ENCODE assay signal across 11 cellular contexts in genomic region chr2:111227716-111228141, GRCh38.
A peak's percentile ranks its signal among the peaks of the same experiment; 100 is the strongest.
DNase-seq lines count a peak whose midpoint lies in the region; ATAC-seq, FAIRE-seq and TF ChIP-seq lines count a peak whose summit lies in the region.
"Had no signal": no experiment of that assay in that cellular context is flagged by ENCODE, and none has a peak within 500 bp of the region (broad histone marks: within the 10 kb centered on the region; RNA-seq: fewer than 3 reads in every experiment).

No MANE protein-coding gene starts in this region.

- in situ Hi-C loops in Caki2 (cut with HindIII; ENCODE audit: low pct_unique_long_range_greater_than_20kb, low sequenced_read_pairs), result no loop called here

- H3K27me3 Mint-ChIP-seq in activated T-cell treated with anti-CD3 and anti-CD28 coated beads, Interleukin-2, amount 50 U/mL, for 4 hours (ENCODE audit: low read depth), result peaks cover 17% of the 10 kb centered on the region

- H3K79me1 ChIP-seq in H1 (ENCODE audit: low read depth, low read length), result no peaks in the 10 kb centered on the region

- FAIRE-seq in H1 (lab: Jason Lieb, UNC), result no peak

- no peak overlapping the region for H3K4me3 Mint-ChIP-seq in activated T-cell treated with anti-CD3 and anti-CD28 coated beads, Interleukin-2, amount 50 U/mL, for 4 hours
- H3K4me3 Mint-ChIP-seq: mesothelial cell of epicardium had no signal

- H2AFZ ChIP-seq in H1 (ENCODE audit: low read length), result no peak overlapping the region; the same call in 1 of the 2 replicates

- peaks cover 5% of the 10 kb centered on the region for H3K36me3 Mint-ChIP-seq in activated T-cell treated with anti-CD3 and anti-CD28 coated beads, Interleukin-2, amount 50 U/mL, for 4 hours (ENCODE audit: insufficient read depth)

- TF ChIP-seq EP300 in Ishikawa (IDR thresholded peaks at IDR 0.05; ENCODE audit: borderline replicate concordance), result no peak
- no peak for TF ChIP-seq EP300 in H1 (IDR thresholded peaks at IDR 0.05; ENCODE audit: borderline replicate concordance in 1 of 2, low read depth in 2 of 2, low read length in 2 of 2)

- H4K91ac ChIP-seq in H1 (replicated peaks; ENCODE audit: insufficient read length, low read length), result peak overlapping the region; percentile 76

- no peak overlapping the region; the same call in 1 of the 2 replicates for H2BK5ac ChIP-seq in H1 (ENCODE audit: low read depth, low read length)

- H2BK20ac ChIP-seq in H1 (ENCODE audit: low read length), result no peak overlapping the region

- no peak overlapping the region for H2AK5ac ChIP-seq in H1 (ENCODE audit: low read depth, low read length)

- peak overlapping the region in 1 of 2 experiments; percentile 11; a peak in 1 of 4 replicates for H3K4me2 ChIP-seq in H1 (ENCODE audit: insufficient read depth in 1 of 2, low read depth in 2 of 2, low read length in 2 of 2)

- no peaks in the 10 kb centered on the region; a peak in 2 of 7 replicates for H3K27me3 ChIP-seq in H1 (replicated peaks in 1 of 4; ENCODE audit: control insufficient read depth in 3 of 4, extremely low read depth in 1 of 4, insufficient read depth in 3 of 4, low read length in 3 of 4)

- no peak overlapping the region for H3K27ac ChIP-seq in H1 (ENCODE audit: low read depth, low read length)

- H3K79me2 ChIP-seq in H1 (ENCODE audit: control insufficient read depth in 1 of 2, insufficient read depth in 2 of 2, low read length in 2 of 2), result no peaks in the 10 kb centered on the region

- H2BK15ac ChIP-seq in H1 (ENCODE audit: low read length), result peak overlapping the region; percentile 1; the same call in 1 of the 2 replicates

- H3K23ac ChIP-seq in H1 (ENCODE audit: insufficient read length), result no peak overlapping the region

- TF ChIP-seq RAD21 in Ishikawa (IDR thresholded peaks at IDR 0.05; ENCODE audit: low read depth) (no peak), H1 (IDR thresholded peaks at IDR 0.05 in 1 of 2, conservative IDR thresholded peaks at IDR 0.05 in 1 of 2; ENCODE audit: low read depth in 2 of 2, low read length in 2 of 2) (no peak)

- H4K20me1 ChIP-seq in H1 (replicated peaks in 1 of 2; ENCODE audit: control insufficient read depth in 1 of 2, insufficient read depth in 2 of 2, low read length in 2 of 2), result no peaks in the 10 kb centered on the region

- no peak overlapping the region for H3K56ac ChIP-seq in H1 (replicated peaks; ENCODE audit: insufficient read length, low read depth, low read length)

- H3K36me3 ChIP-seq in H1 (ENCODE audit: control insufficient read depth in 2 of 4, insufficient read depth in 4 of 4, low read length in 3 of 4), result 0 out of 8 replicates have a peak, but pooled peaks cover 0 to under 1% (median 0%) of the 10 kb centered on the region in 4 experiments

- no peak overlapping the region for H3K9ac ChIP-seq in H1 (replicated peaks in 1 of 4; ENCODE audit: extremely low read depth in 1 of 4, low read depth in 3 of 4, low read length in 3 of 4)

- no peak overlapping the region for H3K4me3 ChIP-seq in H1 (ENCODE audit: extremely low read depth in 1 of 4, insufficient read depth in 2 of 4, low read depth in 3 of 4, low read length in 4 of 4)

- CTCF ChIA-PET in H1 (lab: Charles Lee; ENCODE audit: partially characterized antibody), result interaction anchor here (0.7 kb wide), 1 partner anchor 1404 kb away, joined by 3 read pairs; no protein-coding TSS in a partner anchor

- H3K4ac ChIP-seq in H1 (replicated peaks; ENCODE audit: insufficient read length, low read depth, low read length), result no peak overlapping the region

- TF ChIP-seq CTCF in H1 (IDR thresholded peaks at IDR 0.05; ENCODE audit: control extremely low read depth in 1 of 3, insufficient read depth in 1 of 3, low read depth in 1 of 3, low read length in 3 of 3), result no peak

- POLR2A ChIA-PET in H1 (lab: Charles Lee; ENCODE audit: partially characterized antibody), result no interaction called here

- H2BK12ac ChIP-seq in H1 (ENCODE audit: low read depth, low read length), result peak overlapping the region; percentile 75; the same call in 1 of the 2 replicates

- H2BK120ac ChIP-seq in H1 (replicated peaks; ENCODE audit: low read depth, low read length), result peak overlapping the region; percentile 51

- H4K8ac ChIP-seq in H1 (ENCODE audit: extremely low read depth, insufficient read depth, low read length), result no peak overlapping the region

- no peak overlapping the region for H3K18ac ChIP-seq in H1 (ENCODE audit: extremely low read depth, low read length)

- TF ChIP-seq POLR2A in H1 (IDR thresholded peaks at IDR 0.05; ENCODE audit: control extremely low read depth in 1 of 2, low read depth in 2 of 2, low read length in 2 of 2), result no peak

- ATAC-seq in activated T-cell treated with anti-CD3 and anti-CD28 coated beads, Interleukin-2, amount 50 U/mL, for 4 hours, result no peak
- ATAC-seq in GM18858 (IDR thresholded peaks at IDR 0.05; ENCODE audit: unreplicated experiment), result no peak
- ATAC-seq in GM18873 (IDR thresholded peaks at IDR 0.05; ENCODE audit: low FRiP score, unreplicated experiment), result no peak

- H3K4me1 ChIP-seq in H1 (replicated peaks in 1 of 4; ENCODE audit: control insufficient read depth in 3 of 4, insufficient read depth in 4 of 4, low read length in 3 of 4), result peaks cover 0 to 4% (median 2%) of the 10 kb centered on the region in 4 experiments; a peak in 3 of 7 replicates

- no peaks in the 10 kb centered on the region for H3K4me1 Mint-ChIP-seq in activated T-cell treated with anti-CD3 and anti-CD28 coated beads, Interleukin-2, amount 50 U/mL, for 4 hours (ENCODE audit: low read depth)

- no peak overlapping the region for H3K14ac ChIP-seq in H1 (ENCODE audit: insufficient read length)

- H4K5ac ChIP-seq in H1 (ENCODE audit: insufficient read length, low read depth, low read length), result no peak overlapping the region

- WGBS in H1 (ENCODE audit: extremely low coverage in 1 of 2, insufficient coverage in 1 of 2, insufficient read length in 1 of 2, insufficient replicate concordance in 2 of 2, low coverage in 1 of 2, low lambda C conversion rate in 2 of 2, missing lambda C conversion rate in 1 of 2), 2 experiments, result 94% methylated on average over 6 of the region's 6 CpGs; no CpG with 5 or more reads in 1 of the 2 experiments

- H3K9me3 Mint-ChIP-seq in activated T-cell treated with anti-CD3 and anti-CD28 coated beads, Interleukin-2, amount 50 U/mL, for 4 hours, result peaks cover 10% of the 10 kb centered on the region

- H3K23me2 ChIP-seq in H1 (ENCODE audit: low read depth, low read length), result 0 out of 2 replicates have a peak, but pooled peaks cover 4% of the 10 kb centered on the region

- DNase-seq in Caki2 (ENCODE audit: low read depth), result peak; percentile 66
- DNase-seq in H1 (ENCODE audit: low read depth in 1 of 2, low spot score in 2 of 2), result no peak
- DNase-seq in lung microvascular endothelial cell (ENCODE audit: low read depth in 2 of 2), result peak; percentile 22 to 24
- no peak for DNase-seq in activated effector memory CD4-positive, alpha-beta T cell treated with Interleukin-2 at 50 U/mL for 16 hours
- no peak for DNase-seq in activated T-cell treated with anti-CD3 and anti-CD28 coated beads, Interleukin-2, amount 50 U/mL, for 4 hours
- DNase-seq: activated CD4-positive, alpha-beta T cell treated with anti-CD3 and anti-CD28 coated beads, Interleukin-2, amount 50 U/mL, for 48 hours; SIG-M5 had no signal

- H3K9me3 ChIP-seq in H1 (ENCODE audit: insufficient read depth in 2 of 2, low read depth in 1 of 2, low read length in 1 of 2), result peaks cover 0 to 4% of the 10 kb centered on the region in 2 experiments; a peak in 2 of 4 replicates

TF ChIP-seq in Ishikawa, 13 proteins besides CTCF, POLR2A, EP300 and RAD21:
- TF ChIP-seq USF1 (IDR thresholded peaks at IDR 0.05), result no peak
- no peak for TF ChIP-seq ZBTB7A (IDR thresholded peaks at IDR 0.05; ENCODE audit: low read depth)
- TF ChIP-seq TCF12 (IDR thresholded peaks at IDR 0.05; ENCODE audit: low read depth), result no peak
- TF ChIP-seq TEAD4 (IDR thresholded peaks at IDR 0.05), result peak; percentile 86
- no peak for TF ChIP-seq CEBPB (IDR thresholded peaks at IDR 0.05)
- no peak for TF ChIP-seq MAX (IDR thresholded peaks at IDR 0.05)

TF ChIP-seq in H1, 55 proteins besides CTCF, POLR2A, EP300 and RAD21:
- TF ChIP-seq TEAD4 (IDR thresholded peaks at IDR 0.05; ENCODE audit: low read depth, low read length) (peak; percentile 95), KDM1A (IDR thresholded peaks at IDR 0.05; ENCODE audit: borderline replicate concordance, low read length) (peak; percentile 52; the same call in 1 of the 2 replicates), SIN3A (conservative IDR thresholded peaks at IDR 0.05 in 1 of 2, IDR thresholded peaks at IDR 0.05 in 1 of 2; ENCODE audit: low read depth in 1 of 2, low read length in 2 of 2) (no peak), CREB1 (IDR thresholded peaks at IDR 0.05) (no peak)
TF ChIP-seq in H1: peak in this region for 2.

Comparison
In these comparisons a context has a peak if more than half of its experiments do, and no peak if none do; other contexts are left out.
1. DNase-seq: peak in Caki2 (single experiment) and lung microvascular endothelial cell (2 of 2); none in H1 (0 of 2), activated effector memory CD4-positive, alpha-beta T cell treated with Interleukin-2 at 50 U/mL for 16 hours (single experiment) and activated T-cell treated with anti-CD3 and anti-CD28 coated beads, Interleukin-2, amount 50 U/mL, for 4 hours (single experiment).